8 cellular contexts compared by ENCODE assay signal in the genomic region with DNA sequence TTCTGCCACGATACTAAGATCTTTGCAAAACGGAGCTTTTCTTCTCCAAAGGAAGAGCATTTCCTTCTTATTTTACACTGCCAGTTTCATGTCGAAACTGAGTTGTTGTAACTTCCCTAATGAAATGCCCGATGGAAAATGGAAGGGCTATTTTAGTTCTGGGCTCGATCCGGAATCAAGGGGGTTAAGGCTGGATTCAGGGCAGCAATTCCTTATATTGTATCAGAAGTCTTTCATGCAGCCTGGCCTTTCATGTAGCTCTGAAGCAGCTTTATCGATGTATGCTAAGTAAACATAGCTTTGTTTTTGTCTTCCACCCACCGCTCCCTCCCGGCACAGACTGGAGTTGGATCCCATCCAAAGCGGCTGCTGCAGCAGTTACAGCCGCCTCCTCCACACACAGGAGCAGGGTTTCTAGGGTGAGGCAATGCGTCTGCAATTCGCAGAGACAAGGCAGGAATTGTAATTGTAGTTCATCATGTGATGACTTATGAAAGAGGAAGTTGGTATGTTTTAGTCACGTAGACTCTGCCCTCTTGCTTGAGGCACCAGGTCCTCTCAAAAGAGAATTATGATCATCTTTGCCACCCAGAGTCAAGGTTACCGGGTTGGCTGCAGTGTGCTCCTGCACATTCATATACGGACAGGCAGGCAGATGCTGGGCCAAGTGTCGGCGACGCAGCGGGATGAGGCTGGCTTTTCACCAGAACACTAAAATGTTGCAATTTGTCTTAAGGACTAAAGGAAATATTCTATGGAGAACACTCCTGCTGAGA. TPM values are rescaled to one million over a fixed set of nuclear protein-coding genes. Genes with fewer than 3 reads are reported as not detected.
DNase-seq lines count a peak whose midpoint lies in the region; ATAC-seq and TF ChIP-seq lines count a peak whose summit lies in the region.

No MANE protein-coding gene starts in this region.

- no peak for TF ChIP-seq CTCF in Calu3 (IDR thresholded peaks at IDR 0.05; ENCODE audit: unreplicated experiment)

- DNase-seq in Calu3 (peak; percentile 97), OCI-M1 (lab: John Stamatoyannopoulos, UW) (peak; percentile 99), stromal cell of bone marrow (ENCODE audit: low read depth) (peak; percentile 95)
- peak; percentile 89 for DNase-seq in Jurkat, Clone E6-1 (ENCODE audit: low read depth, low spot score)
- peak; percentile 75 for DNase-seq in activated T-cell treated with anti-CD3 and anti-CD28 coated beads, Interleukin-2, amount 50 U/mL, for 24 hours
- peak; percentile 57 to 94 (median 84) for DNase-seq in naive thymus-derived CD8-positive, alpha-beta T cell

- intact Hi-C loops in Calu3 (cut with micrococcal nuclease; ENCODE audit: unreplicated experiment), result loop anchor here (1.0 to 5.0 kb wide), 8 partner anchors 18 to 348 kb away; no protein-coding TSS in a partner anchor

- peaks cover 63% of the 10 kb centered on the region for H3K36me3 Mint-ChIP-seq in Calu3 (ENCODE audit: insufficient read depth, unreplicated experiment)
- H3K36me3 Mint-ChIP-seq in activated T-cell treated with anti-CD3 and anti-CD28 coated beads, Interleukin-2, amount 50 U/mL, for 24 hours (ENCODE audit: low read depth), result peaks cover 12% of the 10 kb centered on the region
- peaks cover 0 to 9% (median 9%) of the 10 kb centered on the region in 3 donors for H3K36me3 Mint-ChIP-seq in naive thymus-derived CD8-positive, alpha-beta T cell

- peak overlapping the region; percentile 80 for H3K4me3 ChIP-seq in Jurkat, Clone E6-1 (ENCODE audit: low read length)

- H3K4me1 Mint-ChIP-seq in Calu3 (ENCODE audit: low read depth, unreplicated experiment), result peaks cover 59% of the 10 kb centered on the region
- peaks cover 46% of the 10 kb centered on the region for H3K4me1 Mint-ChIP-seq in activated T-cell treated with anti-CD3 and anti-CD28 coated beads, Interleukin-2, amount 50 U/mL, for 24 hours (ENCODE audit: low read depth)
- H3K4me1 Mint-ChIP-seq in naive thymus-derived CD8-positive, alpha-beta T cell, result peaks cover 27 to 45% (median 44%) of the 10 kb centered on the region in 4 donors

- POLR2A ChIA-PET in naive thymus-derived CD8-positive, alpha-beta T cell (lab: Charles Lee), result interaction anchor here (0.6 to 8.3 kb wide), 36 partner anchors 9 to 811 kb away, joined by 3 to 217 read pairs (median 4); partner anchors contain the start of genes COA6, RBM34 and TARBP1

- peak overlapping the region; percentile 89 for H3K4me3 Mint-ChIP-seq in Calu3 (ENCODE audit: low read depth, unreplicated experiment)
- peak overlapping the region; percentile 88 for H3K4me3 Mint-ChIP-seq in activated T-cell treated with anti-CD3 and anti-CD28 coated beads, Interleukin-2, amount 50 U/mL, for 24 hours
- peak overlapping the region; percentile 83 to 97 (median 92) for H3K4me3 Mint-ChIP-seq in naive thymus-derived CD8-positive, alpha-beta T cell

- no peaks in the 10 kb centered on the region for H3K9me3 Mint-ChIP-seq in Calu3 (ENCODE audit: low read depth, unreplicated experiment)
- no peaks in the 10 kb centered on the region for H3K9me3 Mint-ChIP-seq in activated T-cell treated with anti-CD3 and anti-CD28 coated beads, Interleukin-2, amount 50 U/mL, for 24 hours
- peaks cover 0 to 4% (median 0%) of the 10 kb centered on the region in 9 donors for H3K9me3 Mint-ChIP-seq in naive thymus-derived CD8-positive, alpha-beta T cell

- H3K27me3 Mint-ChIP-seq in Calu3 (ENCODE audit: unreplicated experiment), result no peaks in the 10 kb centered on the region
- no peaks in the 10 kb centered on the region for H3K27me3 Mint-ChIP-seq in activated T-cell treated with anti-CD3 and anti-CD28 coated beads, Interleukin-2, amount 50 U/mL, for 24 hours
- peaks cover 0 to 1% (median 0%) of the 10 kb centered on the region in 5 donors for H3K27me3 Mint-ChIP-seq in naive thymus-derived CD8-positive, alpha-beta T cell

- BruUV-seq in Calu3 (replicated peaks; lab: Mats Ljungman, UMichigan), result no TSS peak

- CTCF ChIA-PET in Calu3 (lab: Charles Lee), result interaction anchor here (0.6 to 3.9 kb wide), 29 partner anchors 9 to 487 kb away, joined by 3 to 39 read pairs (median 4); no protein-coding TSS in a partner anchor

- ATAC-seq in GM21423 (IDR thresholded peaks at IDR 0.05; ENCODE audit: unreplicated experiment), result peak; percentile 28
- ATAC-seq in esophagus mucosa, result peak; percentile 59
- ATAC-seq in naive thymus-derived CD8-positive, alpha-beta T cell, result peak; percentile 32 to 37

- peak overlapping the region; percentile 97 for H3K27ac Mint-ChIP-seq in Calu3 (ENCODE audit: unreplicated experiment)
- peak overlapping the region; percentile 99 for H3K27ac Mint-ChIP-seq in activated T-cell treated with anti-CD3 and anti-CD28 coated beads, Interleukin-2, amount 50 U/mL, for 24 hours
- H3K27ac Mint-ChIP-seq in naive thymus-derived CD8-positive, alpha-beta T cell, result peak overlapping the region; percentile 98 to 100 (median 100)

RNA-seq across cellular contexts. Expression of gene IRF2BP2, which starts 2.6 kb away (rescaled TPM):
- 192 and 196 TPM in 2 replicates for total RNA-seq in Calu3 (2022)
- 96.1 TPM for polyA plus RNA-seq in Jurkat, Clone E6-1 (2012; ENCODE audit: insufficient read depth, insufficient read length)
- total RNA-seq in esophagus mucosa, result 78.2 TPM
- 100 to 1,000 TPM; 165 to 183 TPM for total RNA-seq in naive thymus-derived CD8-positive, alpha-beta T cell
- 10 to 100 TPM; 25.8 to 51.0 (median 30.4) TPM for polyA plus RNA-seq in naive thymus-derived CD8-positive, alpha-beta T cell

Comparison
In these comparisons a context has a peak if more than half of its experiments do, and no peak if none do; other contexts are left out.
1. Peak in every context shown above with its lines: DNase-seq, ATAC-seq and H3K4me3 ChIP-seq.